Comparison of ENCODE assay signal across 8 cellular contexts in genomic region chrX:53421772-53422090, GRCh38. TPM values are rescaled to one million over a fixed set of nuclear protein-coding genes. Genes with fewer than 3 reads are reported as not detected.
DNase-seq lines count a peak whose midpoint lies in the region; ATAC-seq lines count a peak whose summit lies in the region.

No MANE protein-coding gene starts in this region.

- peak overlapping the region; percentile 84 for H4K91ac ChIP-seq in trophoblast cell (ENCODE audit: low read depth, low read length)

- H2AFZ ChIP-seq in trophoblast cell (ENCODE audit: insufficient read depth, low read length, poor library complexity): no peak overlapping the region

- H2BK5ac ChIP-seq in trophoblast cell (ENCODE audit: low read depth, low read length, poor library complexity): peak overlapping the region; percentile 39

- H3K27ac ChIP-seq in SJSA1 (peak overlapping the region; percentile 97), trophoblast cell (ENCODE audit: low read depth, low read length) (peak overlapping the region; percentile 92)

- H3K4me1 ChIP-seq in SJSA1 (replicated peaks) (peaks cover 9% of the 10 kb centered on the region), trophoblast cell (ENCODE audit: control insufficient read depth in 1 of 2, insufficient read depth in 2 of 2, low read length in 2 of 2) (peaks cover 0 to 3% of the 10 kb centered on the region in 2 experiments)

- H2BK120ac ChIP-seq in trophoblast cell (ENCODE audit: insufficient read depth, low read length, poor library complexity): peak overlapping the region; percentile 80

- no peak overlapping the region for H3K23ac ChIP-seq in trophoblast cell (ENCODE audit: low read length)

- peak overlapping the region; percentile 67 for H3K14ac ChIP-seq in trophoblast cell (ENCODE audit: low read length)

- H3K4me3 ChIP-seq in SJSA1: peak overlapping the region; percentile 91
- H3K4me3 ChIP-seq in trophoblast cell (ENCODE audit: low read depth, low read length): peak overlapping the region; percentile 79

- H3K4me2 ChIP-seq in trophoblast cell (ENCODE audit: low read length): peak overlapping the region; percentile 72

- H3K79me2 ChIP-seq in trophoblast cell (ENCODE audit: control insufficient read depth, insufficient read depth, low read length, poor library complexity): peaks cover 18% of the 10 kb centered on the region

- peak overlapping the region; percentile 64 for H4K12ac ChIP-seq in trophoblast cell (ENCODE audit: low read depth, low read length)

- ATAC-seq in HG02870 (IDR thresholded peaks at IDR 0.05; ENCODE audit: unreplicated experiment) (peak; percentile 18), esophagus mucosa (peak; percentile 13)

- peak overlapping the region; percentile 95 for H4K8ac ChIP-seq in trophoblast cell (ENCODE audit: low read depth, low read length)

- H3K36me3 ChIP-seq in SJSA1: peaks cover 10% of the 10 kb centered on the region
- H3K36me3 ChIP-seq in trophoblast cell (ENCODE audit: control insufficient read depth in 1 of 2, insufficient read depth in 2 of 2, low read length in 2 of 2): peaks cover 0 to 1% of the 10 kb centered on the region in 2 experiments

- peaks cover 9% of the 10 kb centered on the region for H3K79me1 ChIP-seq in trophoblast cell (ENCODE audit: low read length)

- DNase-seq in NCI-H82 (lab: John Stamatoyannopoulos, UW): peak; percentile 65
- no peak for DNase-seq in NCI-H82 treated with DMSO at 0.1 percent for 48 hours (lab: John Stamatoyannopoulos, UW; ENCODE audit: unreplicated experiment)
- DNase-seq in SJSA1 (ENCODE audit: low read depth in 1 of 2, low spot score in 2 of 2): no peak
- no peak for DNase-seq in trophoblast cell
- no peak for DNase-seq in HuH-7.5 (ENCODE audit: low spot score)
- DNase-seq in T-helper 9 cell: no peak

- WGBS in trophoblast cell (ENCODE audit: extremely low coverage, insufficient coverage, insufficient read length): no CpG with 5 or more reads among the region's 15 CpGs

- H3K9ac ChIP-seq in trophoblast cell (ENCODE audit: low read length): peak overlapping the region; percentile 97

- H3K27me3 ChIP-seq in SJSA1 (replicated peaks) (no peaks in the 10 kb centered on the region), trophoblast cell (ENCODE audit: insufficient read depth, low read length) (no peaks in the 10 kb centered on the region)

- H2AK5ac ChIP-seq in trophoblast cell (ENCODE audit: low read length): no peak overlapping the region

- H2BK12ac ChIP-seq in trophoblast cell (ENCODE audit: low read length): no peak overlapping the region

- H3K4ac ChIP-seq in trophoblast cell (ENCODE audit: low read depth, low read length): no peak overlapping the region

- H3K9me3 ChIP-seq in SJSA1 (replicated peaks) (no peaks in the 10 kb centered on the region), trophoblast cell (ENCODE audit: insufficient read depth, low read depth, low read length) (no peaks in the 10 kb centered on the region)

- H3K18ac ChIP-seq in trophoblast cell (ENCODE audit: low read length): peak overlapping the region; percentile 61

RNA-seq across cellular contexts. Expression of gene SMC1A, which starts 0.7 kb away (rescaled TPM):
- 34.4 and 43.9 TPM in 2 replicates for total RNA-seq in SJSA1 (2014; rRNA removed; shearing (Covaris generic))
- 52.5 TPM for total RNA-seq in esophagus mucosa
- 56.3 and 58.7 TPM in 2 replicates for polyA plus RNA-seq in trophoblast cell (2013)

RNA-seq across cellular contexts. Expression of gene RIBC1, which starts 0.9 kb away (rescaled TPM):
- 0.39 and 2.5 TPM in 2 replicates for total RNA-seq in SJSA1 (2014; rRNA removed; shearing (Covaris generic))
- total RNA-seq in esophagus mucosa: 0.36 TPM
- 0.60 and 0.70 TPM in 2 replicates for polyA plus RNA-seq in trophoblast cell (2013)

RNA-seq across cellular contexts. Expression of gene HSD17B10, which starts 12.4 kb away (rescaled TPM):
- total RNA-seq in SJSA1 (2014; rRNA removed; shearing (Covaris generic)): 196 and 212 TPM in 2 replicates
- 132 TPM for total RNA-seq in esophagus mucosa
- 60.3 and 62.4 TPM in 2 replicates for polyA plus RNA-seq in trophoblast cell (2013)
